ENCODE assay signal across 1 cellular context in genomic region chr2:217932661-217933325, GRCh38.
TF ChIP-seq lines count a peak whose summit lies in the region.

No MANE protein-coding gene starts in this region.

TF ChIP-seq in SK-N-SH, 30 proteins besides CTCF, POLR2A, EP300 and RAD21:
- no peak for TF ChIP-seq TEAD4 (IDR thresholded peaks at IDR 0.05; ENCODE audit: borderline replicate concordance, insufficient read depth)
- TF ChIP-seq EZH2phosphoT487 (IDR thresholded peaks at IDR 0.05; ENCODE audit: borderline replicate concordance, low read depth) = no peak
- no peak for TF ChIP-seq MAX (IDR thresholded peaks at IDR 0.05; ENCODE audit: low read depth)
- peak; percentile 63 for TF ChIP-seq FOXJ3 (CRISPR knock-in tag; IDR thresholded peaks at IDR 0.05)
- no peak for TF ChIP-seq IRF3 (IDR thresholded peaks at IDR 0.05; ENCODE audit: low read depth, low read length)
- TF ChIP-seq TCF12 (IDR thresholded peaks at IDR 0.05) = peak; percentile 29; the same call in 1 of the 2 replicates
- TF ChIP-seq REST (IDR thresholded peaks at IDR 0.05; ENCODE audit: low read depth, low read length) = no peak
- TF ChIP-seq ZBTB33 (IDR thresholded peaks at IDR 0.05; ENCODE audit: borderline replicate concordance, low read depth) = no peak
- TF ChIP-seq GABPA (IDR thresholded peaks at IDR 0.05; ENCODE audit: low read depth) = no peak
- peak; percentile 91 for TF ChIP-seq RCOR1 (IDR thresholded peaks at IDR 0.05; ENCODE audit: low read length)
- TF ChIP-seq SIN3A (IDR thresholded peaks at IDR 0.05; ENCODE audit: borderline replicate concordance, low read depth, low read length) = no peak; the same call in 1 of the 2 replicates
- TF ChIP-seq RXRA (IDR thresholded peaks at IDR 0.05; ENCODE audit: borderline replicate concordance, low read depth) = no peak
- TF ChIP-seq NFIC (IDR thresholded peaks at IDR 0.05; ENCODE audit: borderline replicate concordance) = no peak
- TF ChIP-seq YY1 (IDR thresholded peaks at IDR 0.05; ENCODE audit: low read depth) = no peak
- TF ChIP-seq GATA2 (CRISPR knock-in tag; IDR thresholded peaks at IDR 0.05) = peak; percentile 54; the same call in 1 of the 2 replicates
- no peak for TF ChIP-seq FOXM1 (IDR thresholded peaks at IDR 0.05; ENCODE audit: low read depth)
- TF ChIP-seq CHD2 (IDR thresholded peaks at IDR 0.05; ENCODE audit: low read length, partially characterized antibody) = peak; percentile 5
- TF ChIP-seq MXI1 (IDR thresholded peaks at IDR 0.05; ENCODE audit: low read depth, low read length) = peak; percentile 44; the same call in 1 of the 2 replicates
- no peak for TF ChIP-seq FOSL2 (IDR thresholded peaks at IDR 0.05; ENCODE audit: borderline replicate concordance, low read depth)
- no peak for TF ChIP-seq USF2 (IDR thresholded peaks at IDR 0.05; ENCODE audit: borderline replicate concordance, low read depth, low read length)
- peak; percentile 40; the same call in 1 of the 2 replicates for TF ChIP-seq SMC3 (IDR thresholded peaks at IDR 0.05; ENCODE audit: low read depth, low read length)
